In genomic region chr17:17305282-17305801, GRCh38 we compare ENCODE assay signal across 1 cellular context.
TF ChIP-seq lines count a peak whose summit lies in the region.

No MANE protein-coding gene starts in this region.

TF ChIP-seq in HepG2, 621 proteins besides CTCF, POLR2A, EP300 and RAD21 (continued from another document):
- no peak for TF ChIP-seq CSRNP2 (CRISPR knock-in tag; conservative IDR thresholded peaks at IDR 0.05; ENCODE audit: low read depth)
- no peak for TF ChIP-seq HBP1 (CRISPR knock-in tag; IDR thresholded peaks at IDR 0.05; ENCODE audit: low read depth)
